In the genomic region with DNA sequence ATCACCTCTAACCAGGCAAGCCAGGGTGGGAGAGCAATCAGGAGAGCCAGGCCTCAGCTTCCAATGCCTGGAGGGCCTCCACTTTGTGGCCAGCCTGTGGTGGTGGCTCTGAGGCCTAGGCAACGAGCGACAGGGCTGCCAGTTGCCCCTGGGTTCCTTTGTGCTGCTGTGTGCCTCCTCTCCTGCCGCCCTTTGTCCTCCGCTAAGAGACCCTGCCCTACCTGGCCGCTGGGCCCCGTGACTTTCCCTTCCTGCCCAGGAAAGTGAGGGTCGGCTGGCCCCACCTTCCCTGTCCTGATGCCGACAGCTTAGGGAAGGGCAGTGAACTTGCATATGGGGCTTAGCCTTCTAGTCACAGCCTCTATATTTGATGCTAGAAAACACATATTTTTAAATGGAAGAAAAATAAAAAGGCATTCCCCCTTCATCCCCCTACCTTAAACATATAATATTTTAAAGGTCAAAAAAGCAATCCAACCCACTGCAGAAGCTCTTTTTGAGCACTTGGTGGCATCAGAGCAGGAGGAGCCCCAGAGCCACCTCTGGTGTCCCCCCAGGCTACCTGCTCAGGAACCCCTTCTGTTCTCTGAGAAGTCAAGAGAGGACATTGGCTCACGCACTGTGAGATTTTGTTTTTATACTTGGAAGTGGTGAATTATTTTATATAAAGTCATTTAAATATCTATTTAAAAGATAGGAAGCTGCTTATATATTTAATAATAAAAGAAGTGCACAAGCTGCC, we compare ENCODE assay signal across 13 cellular contexts. TPM values are rescaled to one million over a fixed set of nuclear protein-coding genes. Genes with fewer than 3 reads are reported as not detected.
DNase-seq lines count a peak whose midpoint lies in the region; ATAC-seq and TF ChIP-seq lines count a peak whose summit lies in the region.
"Had no signal": no experiment of that assay in that cellular context is flagged by ENCODE, and none has a peak within 500 bp of the region (broad histone marks: within the 10 kb centered on the region; RNA-seq: fewer than 3 reads in every experiment).

No MANE protein-coding gene starts in this region.

- DNase-seq in heart right ventricle, result no peak
- DNase-seq in right cardiac atrium, result no peak
- DNase-seq in progenitor cell of endocrine pancreas (ENCODE audit: low spot score, unreplicated experiment), result no peak
- DNase-seq in uterus, result no peak
- no peak for DNase-seq in NCI-H1417 (lab: John Stamatoyannopoulos, UW)
- DNase-seq in GM13977 (ENCODE audit: low spot score), result no peak
- DNase-seq: KBM-7, SIG-M5 had no signal

- intact Hi-C loops in heart right ventricle (cut with DNase I), result loop anchor here in 5 of 10 donors (2.0 to 5.0 kb wide), 3 partner anchors 16 to 52 kb away; a partner anchor contains a TSS
- intact Hi-C loops in right cardiac atrium (cut with DNase I), result no loop called here
- intact Hi-C loops in uterus (cut with DNase I; ENCODE audit: low total_unique reads), result no loop called here

- peak overlapping the region; percentile 3 to 84 (median 80) for H3K27ac ChIP-seq in heart right ventricle
- no peak overlapping the region for H3K27ac ChIP-seq in right cardiac atrium (ENCODE audit: low read length)
- H3K27ac ChIP-seq in esophagus (ENCODE audit: low read depth in 2 of 2, low read length in 1 of 2), result peak overlapping the region; percentile 70 to 90
- peak overlapping the region; percentile 84 to 88 for H3K27ac ChIP-seq in uterus

- H3K4me3 Mint-ChIP-seq in progenitor cell of endocrine pancreas (ENCODE audit: low read depth), result no peak overlapping the region
- H3K4me3 Mint-ChIP-seq: B cell; dendritic cell treated with granulocyte-macrophage colony-stimulating factor and Interleukin-4, amounts not matched to agents 40 ng/mL and 50 ng/mL, for 4 days; memory B cell had no signal

- no peaks in the 10 kb centered on the region for H3K9me3 Mint-ChIP-seq in progenitor cell of endocrine pancreas (ENCODE audit: low read depth)
- H3K9me3 Mint-ChIP-seq: dendritic cell treated with granulocyte-macrophage colony-stimulating factor and Interleukin-4, amounts not matched to agents 40 ng/mL and 50 ng/mL, for 4 days; memory B cell had no signal

- H3K4me1 ChIP-seq in heart right ventricle (peaks cover 32 to 84% (median 68%) of the 10 kb centered on the region in 9 donors), right cardiac atrium (ENCODE audit: control insufficient read depth, insufficient read depth, low read length) (peaks cover 29% of the 10 kb centered on the region), esophagus (ENCODE audit: control insufficient read depth in 2 of 2, insufficient read depth in 2 of 2, low read length in 1 of 2) (peaks cover 26 to 49% of the 10 kb centered on the region in 2 donors), uterus (peaks cover 4 to 18% of the 10 kb centered on the region in 2 donors)

- no peak for TF ChIP-seq POLR2A in uterus (IDR thresholded peaks at IDR 0.05)

- no peaks in the 10 kb centered on the region for H3K9me3 ChIP-seq in heart right ventricle
- no peaks in the 10 kb centered on the region for H3K9me3 ChIP-seq in right cardiac atrium (ENCODE audit: control insufficient read depth, low read length)
- no peaks in the 10 kb centered on the region for H3K9me3 ChIP-seq in esophagus (ENCODE audit: control insufficient read depth in 2 of 2, insufficient read depth in 1 of 2, low read depth in 1 of 2, low read length in 1 of 2)
- H3K9me3 ChIP-seq in uterus, result no peaks in the 10 kb centered on the region

- H3K36me3 Mint-ChIP-seq in progenitor cell of endocrine pancreas (ENCODE audit: insufficient read depth), result no peaks in the 10 kb centered on the region

- no peaks in the 10 kb centered on the region for H3K27me3 Mint-ChIP-seq in progenitor cell of endocrine pancreas
- H3K27me3 Mint-ChIP-seq: memory B cell had no signal

- H3K27me3 ChIP-seq in heart right ventricle (no peaks in the 10 kb centered on the region), right cardiac atrium (ENCODE audit: control insufficient read depth, insufficient read depth) (no peaks in the 10 kb centered on the region), esophagus (ENCODE audit: control insufficient read depth in 1 of 2, insufficient read depth in 2 of 2, low read length in 2 of 2) (no peaks in the 10 kb centered on the region), uterus (no peaks in the 10 kb centered on the region)

- ATAC-seq in heart right ventricle, result no peak
- ATAC-seq in right cardiac atrium, result no peak
- ATAC-seq in GM21367 (IDR thresholded peaks at IDR 0.05; ENCODE audit: unreplicated experiment), result no peak

- 83 to 88% methylated on average over 9 of the region's 9 CpGs for WGBS in heart right ventricle, 2 donors
- 83% methylated on average over 9 of the region's 9 CpGs for WGBS in right cardiac atrium
- WGBS in esophagus, 2 donors, result 87 to 92% methylated on average over 9 of the region's 9 CpGs

- in situ Hi-C loops in GM13977 (cut with MboI; ENCODE audit: low pct_unique_long_range_greater_than_20kb, low sequenced_read_pairs, unreplicated experiment), result no loop called here

- H3K4me3 ChIP-seq in heart right ventricle (no peak overlapping the region), right cardiac atrium (ENCODE audit: low read length) (no peak overlapping the region), esophagus (ENCODE audit: low read depth in 1 of 2, low read length in 2 of 2) (no peak overlapping the region), uterus (no peak overlapping the region)

- peak overlapping the region; percentile 92 for H3K27ac Mint-ChIP-seq in progenitor cell of endocrine pancreas
- H3K27ac Mint-ChIP-seq: B cell; dendritic cell treated with granulocyte-macrophage colony-stimulating factor and Interleukin-4, amounts not matched to agents 40 ng/mL and 50 ng/mL, for 4 days; memory B cell had no signal

- H3K36me3 ChIP-seq in heart right ventricle (peaks cover 0 to 47% (median 24%) of the 10 kb centered on the region in 9 donors), esophagus (ENCODE audit: control insufficient read depth in 2 of 2, insufficient read depth in 2 of 2, low read length in 1 of 2) (peaks cover 2 to 24% of the 10 kb centered on the region in 2 donors), uterus (no peaks in the 10 kb centered on the region)

- peaks cover 37% of the 10 kb centered on the region for H3K4me1 Mint-ChIP-seq in progenitor cell of endocrine pancreas (ENCODE audit: low read depth)
- H3K4me1 Mint-ChIP-seq: B cell, memory B cell had no signal

- TF ChIP-seq CTCF in heart right ventricle (IDR thresholded peaks at IDR 0.05) (no peak), progenitor cell of endocrine pancreas (IDR thresholded peaks at IDR 0.05; ENCODE audit: unreplicated experiment) (no peak), uterus (IDR thresholded peaks at IDR 0.05) (no peak), GM13977 (IDR thresholded peaks at IDR 0.05; ENCODE audit: extremely low read depth, insufficient read depth, missing control alignments) (no peak)

RNA-seq across cellular contexts. Expression of a gene that starts 19.8 kb away (rescaled TPM):
- 10 to 100 TPM in 6 of 10 donors, 1 to 10 TPM in 4; 6.3 to 26.2 (median 12.3) TPM for total RNA-seq in heart right ventricle
- polyA plus RNA-seq in heart right ventricle, result 10 to 100 TPM; 11.5 to 15.1 TPM
- total RNA-seq in right cardiac atrium, result 10 to 100 TPM; 13.9 to 22.6 (median 19.4) TPM
- polyA plus RNA-seq in right cardiac atrium, result 13.5 TPM
- 1 to 10 TPM; 5.6 to 5.7 TPM for polyA plus RNA-seq in esophagus
- total RNA-seq in progenitor cell of endocrine pancreas, result 0.89 and 2.9 TPM in 2 replicates
- 10 to 100 TPM; 19.8 to 48.2 (median 34.2) TPM for total RNA-seq in uterus

RNA-seq across cellular contexts. Expression of a gene that starts 54.1 kb away (rescaled TPM):
- 10 to 100 TPM; 39.2 to 58.9 (median 48.7) TPM for total RNA-seq in heart right ventricle
- polyA plus RNA-seq in heart right ventricle, result 10 to 100 TPM; 21.9 to 24.2 TPM
- total RNA-seq in right cardiac atrium, result 10 to 100 TPM; 37.4 to 49.6 (median 43.8) TPM
- 27.7 TPM for polyA plus RNA-seq in right cardiac atrium
- 10 to 100 TPM; 22.6 to 34.7 TPM for polyA plus RNA-seq in esophagus
- total RNA-seq in progenitor cell of endocrine pancreas, result 90.2 and 101 TPM in 2 replicates
- 100 to 1,000 TPM in 1 of 4 donors, 10 to 100 TPM in 3; 51.2 to 183 (median 70.2) TPM for total RNA-seq in uterus
